ENCODE assay signal across 8 cellular contexts in the genomic region with DNA sequence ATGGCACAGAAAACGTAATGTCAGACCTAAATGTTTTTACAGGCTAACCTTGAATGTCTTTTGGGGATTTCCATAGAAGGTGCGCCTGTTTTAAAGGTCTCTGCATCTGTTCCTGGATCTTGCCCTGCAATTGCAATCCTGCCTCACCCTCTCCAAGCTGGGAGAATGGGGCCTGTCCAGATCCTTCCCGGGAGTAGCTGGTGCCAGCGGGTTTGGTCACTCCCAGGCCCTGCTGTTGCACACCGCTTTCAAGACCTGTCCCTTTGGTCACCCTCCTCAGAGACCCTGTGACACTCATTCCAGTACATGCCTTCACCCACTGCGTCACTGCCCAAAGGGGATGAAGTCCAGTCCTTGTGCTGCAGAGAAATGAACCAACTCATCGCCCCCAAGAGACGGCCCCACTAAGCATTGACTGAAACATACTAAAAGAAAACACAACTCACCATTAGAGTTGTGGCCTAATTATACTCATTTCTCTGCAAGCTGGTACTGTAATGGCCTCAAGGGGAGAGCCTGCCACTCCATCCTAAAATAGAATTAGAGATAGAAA. TPM values are rescaled to one million over a fixed set of nuclear protein-coding genes. Genes with fewer than 3 reads are reported as not detected.
DNase-seq lines count a peak whose midpoint lies in the region; ATAC-seq and TF ChIP-seq lines count a peak whose summit lies in the region.

No MANE protein-coding gene starts in this region.

- H3K9me3 Mint-ChIP-seq in CD8-positive, alpha-beta T cell: no peaks in the 10 kb centered on the region
- H3K9me3 Mint-ChIP-seq in activated T-cell treated with anti-CD3 and anti-CD28 coated beads, Interleukin-2, amount 50 U/mL, for 24 hours: no peaks in the 10 kb centered on the region
- peaks cover 30% of the 10 kb centered on the region for H3K9me3 Mint-ChIP-seq in glutamatergic neuron (ENCODE audit: unreplicated experiment)

- H3K4me3 Mint-ChIP-seq in CD8-positive, alpha-beta T cell: peak overlapping the region; percentile 85
- peak overlapping the region; percentile 88 for H3K4me3 Mint-ChIP-seq in activated T-cell treated with anti-CD3 and anti-CD28 coated beads, Interleukin-2, amount 50 U/mL, for 24 hours
- peak overlapping the region; percentile 89 for H3K4me3 Mint-ChIP-seq in glutamatergic neuron (ENCODE audit: unreplicated experiment)

- no peak for ATAC-seq in CD8-positive, alpha-beta T cell

- no peak for TF ChIP-seq CTCF in CD8-positive, alpha-beta T cell (IDR thresholded peaks at IDR 0.05)
- no peak for TF ChIP-seq CTCF in glutamatergic neuron (IDR thresholded peaks at IDR 0.05; ENCODE audit: partially characterized antibody, unreplicated experiment)

- POLR2A ChIA-PET in CD8-positive, alpha-beta T cell (lab: Charles Lee): interaction anchor here (0.5 to 8.2 kb wide), 35 partner anchors 8 to 891 kb away, joined by 3 to 129 read pairs (median 5); partner anchors contain the start of genes RBM34 and TARBP1

- no peaks in the 10 kb centered on the region for H3K27me3 ChIP-seq in CD8-positive, alpha-beta T cell (ENCODE audit: insufficient read depth, low read length)

- peaks cover 39% of the 10 kb centered on the region for H3K4me1 ChIP-seq in CD8-positive, alpha-beta T cell (ENCODE audit: insufficient read depth, low read length)

- CTCF ChIA-PET in CD8-positive, alpha-beta T cell (lab: Charles Lee): interaction anchor here (0.6 to 2.4 kb wide), 16 partner anchors 10 to 472 kb away, joined by 3 to 21 read pairs (median 4); no protein-coding TSS in a partner anchor

- no peaks in the 10 kb centered on the region for H3K27me3 Mint-ChIP-seq in CD8-positive, alpha-beta T cell (ENCODE audit: low read depth)
- H3K27me3 Mint-ChIP-seq in activated T-cell treated with anti-CD3 and anti-CD28 coated beads, Interleukin-2, amount 50 U/mL, for 24 hours: no peaks in the 10 kb centered on the region
- H3K27me3 Mint-ChIP-seq in glutamatergic neuron (ENCODE audit: unreplicated experiment): peaks cover 25% of the 10 kb centered on the region

- peaks cover 45% of the 10 kb centered on the region for H3K4me1 Mint-ChIP-seq in CD8-positive, alpha-beta T cell (ENCODE audit: low read depth)
- H3K4me1 Mint-ChIP-seq in activated T-cell treated with anti-CD3 and anti-CD28 coated beads, Interleukin-2, amount 50 U/mL, for 24 hours (ENCODE audit: low read depth): peaks cover 47% of the 10 kb centered on the region
- H3K4me1 Mint-ChIP-seq in glutamatergic neuron (ENCODE audit: low read depth, unreplicated experiment): peaks cover 30% of the 10 kb centered on the region

- peak overlapping the region; percentile 78 for H3K4me3 ChIP-seq in CD8-positive, alpha-beta T cell (ENCODE audit: low read depth, low read length)
- H3K4me3 ChIP-seq in Jurkat, Clone E6-1 (ENCODE audit: low read length): peak overlapping the region; percentile 80

- no peaks in the 10 kb centered on the region for H3K9me3 ChIP-seq in CD8-positive, alpha-beta T cell (ENCODE audit: low read length)

- H3K36me3 ChIP-seq in CD8-positive, alpha-beta T cell (ENCODE audit: insufficient read depth, low read length): peaks cover 7% of the 10 kb centered on the region

- intact Hi-C loops in CD8-positive, alpha-beta T cell (cut with DNase I, micrococcal nuclease): loop anchor here (1.0 to 5.0 kb wide), 12 partner anchors 13 to 1255 kb away; partner anchors contain the start of genes B3GALNT2 (in 1 of the 2) and LYST (in 1 of the 2)
- intact Hi-C loops in posterior vena cava (cut with DNase I): loop anchor here (5.0 to 10.0 kb wide), 4 partner anchors 110 to 470 kb away; no protein-coding TSS in a partner anchor

- DNase-seq in CD8-positive, alpha-beta T cell: peak in 5 of 7 experiments; percentile 18 to 58 (median 28)
- no peak for DNase-seq in Jurkat, Clone E6-1 (ENCODE audit: low read depth, low spot score)
- peak; percentile 55 for DNase-seq in activated T-cell treated with anti-CD3 and anti-CD28 coated beads, Interleukin-2, amount 50 U/mL, for 24 hours
- peak; percentile 30 for DNase-seq in glutamatergic neuron
- peak; percentile 86 for DNase-seq in posterior vena cava (ENCODE audit: low spot score)
- DNase-seq in T-helper 9 cell: no peak
- no peak for DNase-seq in SW 1271 (lab: John Stamatoyannopoulos, UW)
- DNase-seq in middle frontal gyrus (ENCODE audit: extremely low spot score, low spot score): no peak

- H3K27ac ChIP-seq in CD8-positive, alpha-beta T cell (ENCODE audit: low read depth, low read length): peak overlapping the region; percentile 97

- peak overlapping the region; percentile 99 for H3K27ac Mint-ChIP-seq in CD8-positive, alpha-beta T cell
- peak overlapping the region; percentile 99 for H3K27ac Mint-ChIP-seq in activated T-cell treated with anti-CD3 and anti-CD28 coated beads, Interleukin-2, amount 50 U/mL, for 24 hours
- peak overlapping the region; percentile 92 for H3K27ac Mint-ChIP-seq in glutamatergic neuron (ENCODE audit: unreplicated experiment)

- H3K36me3 Mint-ChIP-seq in CD8-positive, alpha-beta T cell: peaks cover 20% of the 10 kb centered on the region
- peaks cover 19% of the 10 kb centered on the region for H3K36me3 Mint-ChIP-seq in activated T-cell treated with anti-CD3 and anti-CD28 coated beads, Interleukin-2, amount 50 U/mL, for 24 hours (ENCODE audit: low read depth)
- H3K36me3 Mint-ChIP-seq in glutamatergic neuron (ENCODE audit: unreplicated experiment): peaks cover 18% of the 10 kb centered on the region

RNA-seq across cellular contexts. Expression of gene IRF2BP2, which starts 1.9 kb away (rescaled TPM):
- total RNA-seq in CD8-positive, alpha-beta T cell: 100 to 1,000 TPM; 707 to 714 TPM
- 96.1 TPM for polyA plus RNA-seq in Jurkat, Clone E6-1 (2012; ENCODE audit: insufficient read depth, insufficient read length)
- total RNA-seq in glutamatergic neuron (ENCODE audit: unreplicated experiment): 199 TPM
- total RNA-seq in posterior vena cava: 10 to 100 TPM; 72.1 to 86.2 TPM

Comparison
In these comparisons a context has a peak if more than half of its experiments do, and no peak if none do; other contexts are left out.
1. DNase-seq: peak in CD8-positive, alpha-beta T cell (5 of 7), activated T-cell treated with anti-CD3 and anti-CD28 coated beads, Interleukin-2, amount 50 U/mL, for 24 hours (single experiment), glutamatergic neuron (single experiment) and posterior vena cava (single experiment); none in Jurkat, Clone E6-1 (single experiment), T-helper 9 cell (single experiment), SW 1271 (0 of 2) and middle frontal gyrus (single experiment).
2. Peak in every context shown above with its lines, with median percentiles within 50 percentile points of each other: H3K27ac Mint-ChIP-seq and H3K4me3 Mint-ChIP-seq.